ENCODE assay signal across 20 cellular contexts in the genomic region with DNA sequence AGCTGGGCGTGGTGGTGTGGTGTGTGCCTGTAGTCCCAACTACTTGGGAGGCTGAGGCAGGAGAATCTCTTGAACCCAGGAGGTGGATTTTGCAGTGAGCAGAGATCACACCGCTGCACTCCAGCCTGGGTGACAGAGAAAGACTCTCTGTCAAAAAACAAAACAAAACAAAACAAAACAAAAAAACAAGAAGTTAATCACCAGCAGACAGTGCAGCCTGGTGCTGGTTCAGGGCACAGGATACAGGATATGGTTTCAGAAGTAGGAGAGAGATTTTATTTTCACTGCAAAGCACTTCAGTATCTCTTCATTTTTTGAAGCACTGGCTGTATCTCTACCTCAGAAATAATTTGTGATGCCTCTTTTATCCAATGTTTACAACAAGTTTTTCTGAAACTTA.
DNase-seq lines count a peak whose midpoint lies in the region; ATAC-seq and TF ChIP-seq lines count a peak whose summit lies in the region.
"Had no signal": no experiment of that assay in that cellular context is flagged by ENCODE, and none has a peak within 500 bp of the region (broad histone marks: within the 10 kb centered on the region; RNA-seq: fewer than 3 reads in every experiment).

No MANE protein-coding gene starts in this region.

- TF ChIP-seq CTCF in lower lobe of right lung (IDR thresholded peaks at IDR 0.05) (no peak), dorsolateral prefrontal cortex (IDR thresholded peaks at IDR 0.05 in 54 of 56, conservative IDR thresholded peaks at IDR 0.05 in 2 of 56; ENCODE audit: low read depth in 1 of 56, partially characterized antibody in 56 of 56) (no peak)

- H3K4me3 Mint-ChIP-seq in IgD-negative memory B cell: peak overlapping the region; percentile 6 to 77 (median 32)
- H3K4me3 Mint-ChIP-seq: activated CD8-positive, alpha-beta memory T cell treated with anti-CD3 and anti-CD28 coated beads, Interleukin-2, amount 10 ng/mL, durations not matched to agents 7 days and 5 days; activated naive CD8-positive, alpha-beta T cell treated with anti-CD3 and anti-CD28 coated beads, Interleukin-2, amount 10 ng/mL, durations not matched to agents 7 days and 5 days had no signal

- no peaks in the 10 kb centered on the region for H3K27me3 Mint-ChIP-seq in IgD-negative memory B cell
- H3K27me3 Mint-ChIP-seq: activated CD8-positive, alpha-beta memory T cell treated with anti-CD3 and anti-CD28 coated beads, Interleukin-2, amount 10 ng/mL, durations not matched to agents 7 days and 5 days; activated naive CD8-positive, alpha-beta T cell treated with anti-CD3 and anti-CD28 coated beads, Interleukin-2, amount 10 ng/mL, durations not matched to agents 7 days and 5 days had no signal

- intact Hi-C loops in lower lobe of right lung (cut with DNase I): no loop called here
- intact Hi-C loops in dorsolateral prefrontal cortex (cut with DNase I): no loop called here

- no peak for TF ChIP-seq POLR2A in GM18505 (IDR thresholded peaks at IDR 0.05; ENCODE audit: borderline replicate concordance, extremely low read depth, insufficient read depth, insufficient read length)

- H3K4me1 ChIP-seq in lower lobe of right lung: no peaks in the 10 kb centered on the region
- H3K4me1 ChIP-seq: body of pancreas, thyroid gland had no signal

- H3K27me3 ChIP-seq in lower lobe of right lung (ENCODE audit: low read depth) (no peaks in the 10 kb centered on the region), dorsolateral prefrontal cortex (peaks cover 0 to 14% (median 0%) of the 10 kb centered on the region in 45 donors)
- H3K27me3 ChIP-seq: body of pancreas, ovary, thyroid gland had no signal

- peaks cover 0 to 5% (median 0%) of the 10 kb centered on the region in 3 donors for H3K9me3 Mint-ChIP-seq in IgD-negative memory B cell
- H3K9me3 Mint-ChIP-seq: activated naive CD8-positive, alpha-beta T cell treated with anti-CD3 and anti-CD28 coated beads, Interleukin-2, amount 10 ng/mL, durations not matched to agents 7 days and 5 days had no signal

- no peaks in the 10 kb centered on the region for H3K36me3 Mint-ChIP-seq in IgD-negative memory B cell
- H3K36me3 Mint-ChIP-seq: activated CD8-positive, alpha-beta memory T cell treated with anti-CD3 and anti-CD28 coated beads, Interleukin-2, amount 10 ng/mL, durations not matched to agents 7 days and 5 days; activated naive CD8-positive, alpha-beta T cell treated with anti-CD3 and anti-CD28 coated beads, Interleukin-2, amount 10 ng/mL, durations not matched to agents 7 days and 5 days had no signal

- H3K36me3 ChIP-seq in lower lobe of right lung: no peaks in the 10 kb centered on the region
- H3K36me3 ChIP-seq: ovary, thyroid gland had no signal

- ATAC-seq in GM18505 (IDR thresholded peaks at IDR 0.05; ENCODE audit: unreplicated experiment) (peak; percentile 44), GM21576 (IDR thresholded peaks at IDR 0.05; ENCODE audit: unreplicated experiment) (peak; percentile 26), lower lobe of right lung (no peak), GM19467 (IDR thresholded peaks at IDR 0.05; ENCODE audit: unreplicated experiment) (no peak)
- ATAC-seq: activated CD8-positive, alpha-beta memory T cell treated with anti-CD3 and anti-CD28 coated beads, Interleukin-2, amount 10 ng/mL, durations not matched to agents 7 days and 5 days; body of pancreas; SK-N-SH treated with all-trans-retinoic acid at 6 μM for 48 hours had no signal

- no peak overlapping the region for H3K4me3 ChIP-seq in lower lobe of right lung
- H3K4me3 ChIP-seq in dorsolateral prefrontal cortex: no peak overlapping the region
- H3K4me3 ChIP-seq: body of pancreas, coronary artery, ovary, thyroid gland had no signal

- H3K27ac Mint-ChIP-seq in IgD-negative memory B cell: peak overlapping the region in 2 of 3 donors; percentile 55 to 91
- H3K27ac Mint-ChIP-seq: activated CD8-positive, alpha-beta memory T cell treated with anti-CD3 and anti-CD28 coated beads, Interleukin-2, amount 10 ng/mL, durations not matched to agents 7 days and 5 days; activated naive CD8-positive, alpha-beta T cell treated with anti-CD3 and anti-CD28 coated beads, Interleukin-2, amount 10 ng/mL, durations not matched to agents 7 days and 5 days had no signal

- no peaks in the 10 kb centered on the region for H3K9me3 ChIP-seq in lower lobe of right lung
- H3K9me3 ChIP-seq: body of pancreas, ovary, thyroid gland had no signal

- H3K4me1 Mint-ChIP-seq in IgD-negative memory B cell: peaks cover 8 to 14% (median 9%) of the 10 kb centered on the region in 3 donors
- H3K4me1 Mint-ChIP-seq: activated CD8-positive, alpha-beta memory T cell treated with anti-CD3 and anti-CD28 coated beads, Interleukin-2, amount 10 ng/mL, durations not matched to agents 7 days and 5 days; activated naive CD8-positive, alpha-beta T cell treated with anti-CD3 and anti-CD28 coated beads, Interleukin-2, amount 10 ng/mL, durations not matched to agents 7 days and 5 days had no signal

- H3K27ac ChIP-seq in lower lobe of right lung (peak overlapping the region; percentile 24), dorsolateral prefrontal cortex (peak overlapping the region in 2 of 59 donors; percentile 41 to 43)
- H3K27ac ChIP-seq: body of pancreas, ovary, thyroid gland had no signal

- DNase-seq in lower lobe of right lung (no peak), dorsolateral prefrontal cortex (no peak), activated gamma-delta T cell (lab: John Stamatoyannopoulos, UW) (no peak)
- DNase-seq in stimulated activated CD4-positive, alpha-beta T cell treated with anti-CD3 and anti-CD28 coated beads, Interleukin-4, amount 100 ng/mL, for 1 hour: no peak
- DNase-seq: activated CD4-positive, alpha-beta T cell treated with anti-CD3 and anti-CD28 coated beads for 1 hour; activated CD8-positive, alpha-beta memory T cell treated with anti-CD3 and anti-CD28 coated beads, Interleukin-2, amount 10 ng/mL, durations not matched to agents 7 days and 5 days; activated naive CD8-positive, alpha-beta T cell treated with anti-CD3 and anti-CD28 coated beads, Interleukin-2, amount 10 ng/mL, durations not matched to agents 7 days and 5 days; DMS79; HCEC 1CT; NCI-H146; ovary; stimulated activated naive CD4-positive, alpha-beta T cell treated with Interleukin-2 at 50 U/mL for 16 hours; thyroid gland had no signal

Comparison
In these comparisons a context has a peak if more than half of its experiments do, and no peak if none do; other contexts are left out.
1. ATAC-seq: peak in GM18505 (single experiment) and GM21576 (single experiment); none in lower lobe of right lung (0 of 2) and GM19467 (single experiment).